ENCODE assay signal across 9 cellular contexts in the genomic region with DNA sequence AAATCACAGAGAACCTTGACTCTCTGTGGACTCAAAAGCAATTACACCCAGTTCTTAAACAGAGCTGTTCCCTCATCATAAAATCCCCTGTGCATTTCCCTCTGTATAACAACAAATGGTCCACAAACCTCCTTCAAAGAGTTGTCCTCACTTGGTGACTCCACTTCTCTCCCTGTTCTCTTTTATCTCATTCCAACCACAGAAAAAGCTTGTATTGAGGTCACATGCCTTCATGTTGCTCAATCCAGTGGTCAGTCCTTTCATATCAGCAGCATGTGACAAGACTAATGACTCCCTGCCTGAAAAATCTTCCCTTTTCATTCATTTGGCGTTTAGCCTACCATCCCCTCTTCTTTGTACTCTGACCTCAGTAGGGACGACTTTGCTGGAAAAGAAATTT.
A peak's percentile ranks its signal among the peaks of the same experiment; 100 is the strongest.
DNase-seq lines count a peak whose midpoint lies in the region; ATAC-seq and TF ChIP-seq lines count a peak whose summit lies in the region.
"Had no signal": no experiment of that assay in that cellular context is flagged by ENCODE, and none has a peak within 500 bp of the region (broad histone marks: within the 10 kb centered on the region; RNA-seq: fewer than 3 reads in every experiment).

No MANE protein-coding gene starts in this region.

- H3K9ac ChIP-seq in colonic mucosa (ENCODE audit: low read depth in 2 of 2, low read length in 2 of 2) = no peak overlapping the region

- no peaks in the 10 kb centered on the region for H3K36me3 ChIP-seq in colonic mucosa

- in situ Hi-C loops in astrocyte of the spinal cord (cut with HindIII; ENCODE audit: low sequenced_read_pairs) = no loop called here

- POLR2A ChIA-PET in HEK293T (lab: Yijun Ruan, JAX) = no interaction called here

- TF ChIP-seq CTCF in astrocyte of the spinal cord (IDR thresholded peaks at IDR 0.05; ENCODE audit: low read depth, low read length) (no peak), colonic mucosa (IDR thresholded peaks at IDR 0.05) (no peak)

- no peaks in the 10 kb centered on the region for H3K27me3 ChIP-seq in colonic mucosa

- intact Hi-C loops in colonic mucosa (cut with DNase I) = no loop called here

- H3K4me3 ChIP-seq in astrocyte of the spinal cord (ENCODE audit: low read depth, low read length) (no peak overlapping the region), colonic mucosa (no peak overlapping the region)
- H3K4me3 ChIP-seq: SK-N-MC had no signal

- H3K4me1 ChIP-seq in colonic mucosa = no peaks in the 10 kb centered on the region

- ATAC-seq in GM19351 (IDR thresholded peaks at IDR 0.05; ENCODE audit: unreplicated experiment) (peak; percentile 17), HG03060 (IDR thresholded peaks at IDR 0.05; ENCODE audit: low read depth, unreplicated experiment) (peak; percentile 5), GM18861 (IDR thresholded peaks at IDR 0.05; ENCODE audit: unreplicated experiment) (no peak)

- DNase-seq in astrocyte of the spinal cord (ENCODE audit: low read depth, low spot score) = peak; percentile 73
- peak; percentile 63 for DNase-seq in renal cortical epithelial cell (ENCODE audit: low read depth)
- DNase-seq in colonic mucosa = no peak
- DNase-seq in activated gamma-delta T cell (lab: John Stamatoyannopoulos, UW) = no peak
- DNase-seq in HEK293T (ENCODE audit: extremely low spot score) = no peak

- no peaks in the 10 kb centered on the region for H3K9me3 ChIP-seq in colonic mucosa

- CTCF ChIA-PET in HEK293T (lab: Yijun Ruan, JAX) = no interaction called here

- no peak overlapping the region for H3K27ac ChIP-seq in colonic mucosa
- H3K27ac ChIP-seq: SK-N-MC had no signal

TF ChIP-seq in HEK293T, 16 proteins besides CTCF, POLR2A, EP300 and RAD21:
- no peak for TF ChIP-seq LEF1 (IDR thresholded peaks at IDR 0.05; ENCODE audit: borderline replicate concordance)
- TF ChIP-seq FOXK2 (IDR thresholded peaks at IDR 0.05) = no peak
- no peak for TF ChIP-seq FOXM1 (IDR thresholded peaks at IDR 0.05; ENCODE audit: borderline replicate concordance)
- no peak for TF ChIP-seq ZNF384 (IDR thresholded peaks at IDR 0.05)
- no peak for TF ChIP-seq SUZ12 (IDR thresholded peaks at IDR 0.05)

Comparison
In these comparisons a context has a peak if more than half of its experiments do, and no peak if none do; other contexts are left out.
1. DNase-seq: peak in astrocyte of the spinal cord (single experiment) and renal cortical epithelial cell (single experiment); none in colonic mucosa (single experiment), activated gamma-delta T cell (single experiment) and HEK293T (single experiment).